8 cellular contexts compared by ENCODE assay signal in the genomic region with DNA sequence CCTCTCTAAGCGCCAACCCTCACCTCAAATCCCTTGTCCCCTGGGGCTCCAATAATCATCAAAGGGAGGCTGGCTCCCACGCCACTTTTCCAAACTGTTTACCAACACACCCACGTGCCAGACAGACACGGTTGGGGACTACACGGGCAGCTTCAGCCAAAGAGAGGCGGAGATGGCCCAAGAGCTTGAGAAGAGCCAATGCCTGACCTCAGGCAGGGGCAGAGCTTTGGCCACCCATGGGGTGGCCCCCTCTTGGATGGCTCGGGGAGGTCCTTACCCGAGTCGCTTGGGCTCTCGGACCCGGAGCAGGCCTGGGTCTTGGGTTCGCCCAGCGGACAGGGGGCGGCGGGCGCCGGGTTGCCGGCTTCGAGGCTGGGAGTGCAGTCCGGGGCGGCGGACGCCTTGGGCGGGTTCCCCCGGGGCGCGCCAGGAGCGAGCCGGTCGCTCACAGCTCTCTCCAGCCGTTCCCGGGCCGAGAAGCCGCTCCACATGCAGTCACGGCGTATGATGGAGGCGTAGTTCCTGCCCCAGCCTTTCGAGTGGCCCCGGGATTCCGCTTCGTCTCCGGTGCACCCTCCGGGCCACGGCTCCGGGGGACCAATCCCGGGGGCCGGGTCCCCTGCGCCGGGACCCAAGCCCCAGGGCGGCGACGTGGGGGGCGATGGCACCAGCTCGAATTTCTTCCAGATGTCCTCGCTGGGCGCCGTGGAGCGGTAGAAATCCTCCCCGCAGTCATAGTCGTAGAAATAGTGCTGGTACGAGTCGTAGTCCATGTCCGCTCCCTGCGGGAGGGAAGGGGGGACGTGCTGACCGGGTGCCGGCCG. TPM values are rescaled to one million over a fixed set of nuclear protein-coding genes. Genes with fewer than 3 reads are reported as not detected.
A peak's percentile ranks its signal among the peaks of the same experiment; 100 is the strongest.
DNase-seq lines count a peak whose midpoint lies in the region; ATAC-seq and TF ChIP-seq lines count a peak whose summit lies in the region.

No MANE protein-coding gene starts in this region.

- H3K27ac Mint-ChIP-seq in CD4-positive, CD25-positive, alpha-beta regulatory T cell, result no peak overlapping the region

- H3K36me3 Mint-ChIP-seq in CD4-positive, CD25-positive, alpha-beta regulatory T cell, result no peaks in the 10 kb centered on the region

- no peak for TF ChIP-seq CTCF in RWPE2 (IDR thresholded peaks at IDR 0.05; ENCODE audit: poor library complexity, severe bottlenecking)

- H3K4me1 ChIP-seq in CD4-positive, CD25-positive, alpha-beta regulatory T cell (ENCODE audit: control insufficient read depth, insufficient read depth, low read length, poor library complexity, severe bottlenecking), result peaks cover 17% of the 10 kb centered on the region
- H3K4me1 ChIP-seq in HAP-1 (peaks cover 40% of the 10 kb centered on the region), RWPE2 (ENCODE audit: insufficient read depth, poor library complexity, severe bottlenecking) (no peaks in the 10 kb centered on the region), endocrine pancreas (ENCODE audit: control insufficient read depth, insufficient read depth, low read length) (no peaks in the 10 kb centered on the region)

- no peaks in the 10 kb centered on the region for H3K9me3 ChIP-seq in CD4-positive, CD25-positive, alpha-beta regulatory T cell (ENCODE audit: control insufficient read depth in 2 of 2, low read length in 2 of 2)
- no peaks in the 10 kb centered on the region for H3K9me3 ChIP-seq in HAP-1
- no peaks in the 10 kb centered on the region for H3K9me3 ChIP-seq in RWPE2 (ENCODE audit: severe bottlenecking)
- no peaks in the 10 kb centered on the region for H3K9me3 ChIP-seq in endocrine pancreas (ENCODE audit: control insufficient read depth, low read length)

- H3K36me3 ChIP-seq in CD4-positive, CD25-positive, alpha-beta regulatory T cell (ENCODE audit: control insufficient read depth, insufficient read depth, low read length), result no peaks in the 10 kb centered on the region
- H3K36me3 ChIP-seq in HAP-1 (replicated peaks) (no peaks in the 10 kb centered on the region), RWPE2 (ENCODE audit: low read depth) (no peaks in the 10 kb centered on the region), endocrine pancreas (ENCODE audit: control insufficient read depth, insufficient read depth, low read length) (no peaks in the 10 kb centered on the region)

- no peak for DNase-seq in CD4-positive, CD25-positive, alpha-beta regulatory T cell
- peak in 1 of 2 experiments; percentile 66 for DNase-seq in HAP-1 (ENCODE audit: low spot score in 2 of 2)
- DNase-seq in RWPE2 (ENCODE audit: low spot score), result no peak
- DNase-seq in myocyte (ENCODE audit: low read depth), result peak; percentile 64
- DNase-seq in stimulated activated CD4-positive, alpha-beta T cell treated with anti-CD3 and anti-CD28 coated beads, Interleukin-12 subunit alpha, Interleukin-12 subunit beta, amount 100 ng/mL, for 4 hours, result no peak

- ATAC-seq in CD4-positive, CD25-positive, alpha-beta regulatory T cell (ENCODE audit: low read depth in 2 of 2), result no peak
- ATAC-seq in RWPE2 (ENCODE audit: low read depth), result peak; percentile 34
- ATAC-seq in GM19463 (IDR thresholded peaks at IDR 0.05; ENCODE audit: unreplicated experiment), result no peak
- ATAC-seq in GM19467 (IDR thresholded peaks at IDR 0.05; ENCODE audit: unreplicated experiment), result no peak

- in situ Hi-C loops in HAP-1 (cut with MboI; ENCODE audit: low sequenced_read_pairs), result no loop called here

- H3K27me3 Mint-ChIP-seq in CD4-positive, CD25-positive, alpha-beta regulatory T cell, result peaks cover 79% of the 10 kb centered on the region

- H3K4me3 Mint-ChIP-seq in CD4-positive, CD25-positive, alpha-beta regulatory T cell, result peak overlapping the region in 3 of 4 donors; percentile 64 to 83 (median 77)

- peaks cover 34% of the 10 kb centered on the region for H3K27me3 ChIP-seq in CD4-positive, CD25-positive, alpha-beta regulatory T cell (ENCODE audit: control insufficient read depth, insufficient read depth, low read length)
- H3K27me3 ChIP-seq in HAP-1 (ENCODE audit: low read depth), result no peaks in the 10 kb centered on the region
- no peaks in the 10 kb centered on the region for H3K27me3 ChIP-seq in RWPE2 (ENCODE audit: insufficient read depth, poor library complexity, severe bottlenecking)
- no peaks in the 10 kb centered on the region for H3K27me3 ChIP-seq in endocrine pancreas (ENCODE audit: control insufficient read depth, insufficient read depth, low read length)

- peak overlapping the region; percentile 73 for H3K9ac ChIP-seq in endocrine pancreas (ENCODE audit: control insufficient read depth, insufficient read depth, low read length)

- peaks cover 0 to 11% (median 3%) of the 10 kb centered on the region in 4 donors for H3K4me1 Mint-ChIP-seq in CD4-positive, CD25-positive, alpha-beta regulatory T cell

- no peak overlapping the region for H3K4me3 ChIP-seq in CD4-positive, CD25-positive, alpha-beta regulatory T cell (ENCODE audit: low read depth, low read length)
- H3K4me3 ChIP-seq in HAP-1, result peak overlapping the region; percentile 85
- H3K4me3 ChIP-seq in RWPE2 (ENCODE audit: severe bottlenecking), result peak overlapping the region; percentile 78
- H3K4me3 ChIP-seq in endocrine pancreas (ENCODE audit: control insufficient read depth, insufficient read depth, low read length), result no peak overlapping the region

- H3K27ac ChIP-seq in CD4-positive, CD25-positive, alpha-beta regulatory T cell (ENCODE audit: insufficient read depth, low read length, poor library complexity, severe bottlenecking), result no peak overlapping the region
- H3K27ac ChIP-seq in RWPE2 (ENCODE audit: poor library complexity, severe bottlenecking), result no peak overlapping the region

- H3K9me3 Mint-ChIP-seq in CD4-positive, CD25-positive, alpha-beta regulatory T cell, result peaks cover 0 to 1% (median 0%) of the 10 kb centered on the region in 7 donors

RNA-seq across cellular contexts. Expression of a gene that starts 0.8 kb away (rescaled TPM):
- not detected for total RNA-seq in CD4-positive, CD25-positive, alpha-beta regulatory T cell
- under 1 TPM in 1 of 4 donors, not detected in 3; 0.13 TPM for polyA plus RNA-seq in CD4-positive, CD25-positive, alpha-beta regulatory T cell
- total RNA-seq in myocyte, result 77.9 and 143 TPM in 2 replicates
- 11.2 TPM for polyA plus RNA-seq in myocyte (2012)

RNA-seq across cellular contexts. Expression of a gene that starts 17.6 kb away (rescaled TPM):
- 13.7 TPM for total RNA-seq in CD4-positive, CD25-positive, alpha-beta regulatory T cell
- 10 to 100 TPM in 3 of 4 donors, 1 to 10 TPM in 1; 9.4 to 14.7 (median 12.4) TPM for polyA plus RNA-seq in CD4-positive, CD25-positive, alpha-beta regulatory T cell
- total RNA-seq in myocyte, result 30.0 and 51.9 TPM in 2 replicates
- 11.1 TPM for polyA plus RNA-seq in myocyte (2012)

RNA-seq across cellular contexts. Expression of a gene that starts 54.1 kb away (rescaled TPM):
- 3.7 TPM for total RNA-seq in CD4-positive, CD25-positive, alpha-beta regulatory T cell
- under 1 TPM in 2 of 4 donors, not detected in 2; 0.27 to 0.39 TPM for polyA plus RNA-seq in CD4-positive, CD25-positive, alpha-beta regulatory T cell
- 15.9 and 16.4 TPM in 2 replicates for total RNA-seq in myocyte
- polyA plus RNA-seq in myocyte (2012), result 9.6 TPM

Comparison
In these comparisons a context has a peak if more than half of its experiments do, and no peak if none do; other contexts are left out.
1. H3K4me3 ChIP-seq: peak in HAP-1 (single experiment) and RWPE2 (single experiment); none in CD4-positive, CD25-positive, alpha-beta regulatory T cell (single experiment) and endocrine pancreas (single experiment).
2. RNA of a gene that starts 0.8 kb away (total RNA-seq): 77.9 to 143 TPM in myocyte; not detected in CD4-positive, CD25-positive, alpha-beta regulatory T cell (single experiment); every median in the first group is over 10 times any median in the second.